34 cellular contexts compared by ENCODE assay signal in the genomic region with DNA sequence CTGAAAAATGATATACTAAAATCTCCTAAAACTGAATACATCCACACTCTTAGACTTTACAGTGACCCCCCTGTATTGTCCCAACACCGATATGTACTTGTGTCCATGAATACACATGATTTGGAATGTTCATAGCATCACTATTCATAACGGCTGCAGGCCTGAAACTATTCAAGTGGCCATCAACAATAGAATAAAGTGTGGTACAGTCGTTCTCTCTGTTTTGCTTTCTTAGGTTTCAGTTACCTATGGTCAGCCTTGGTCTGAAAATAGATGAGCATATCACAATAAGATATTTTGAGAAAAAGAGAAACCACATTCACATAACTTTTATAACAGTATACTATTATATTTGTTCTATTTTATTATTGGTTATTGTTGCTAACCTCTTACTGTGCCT.
"Had no signal": no experiment of that assay in that cellular context is flagged by ENCODE, and none has a peak within 500 bp of the region (broad histone marks: within the 10 kb centered on the region; RNA-seq: fewer than 3 reads in every experiment).

No MANE protein-coding gene starts in this region.

- H3K27me3 ChIP-seq: brain microvascular endothelial cell had no signal

- ATAC-seq: activated CD8-positive, alpha-beta T cell treated with anti-CD3 and anti-CD28 coated beads for 36 hours; activated naive CD4-positive, alpha-beta T cell treated with anti-CD3 and anti-CD28 coated beads, Interleukin-2, amount 50 U/mL, for 72 hours; activated T-cell treated with anti-CD3 and anti-CD28 coated beads, Interleukin-2, amount 50 U/mL, for 4 hours; activated T-cell treated with anti-CD3 and anti-CD28 coated beads, Interleukin-2, amount 50 U/mL, for 72 hours; activated T-helper 17 cell treated with anti-CD3 and anti-CD28 coated beads, Interleukin-2, amount 50 U/mL, for 72 hours; body of pancreas had no signal

- H3K4me1 ChIP-seq: body of pancreas, breast epithelium had no signal

- H3K9me3 ChIP-seq: adrenal gland, body of pancreas, breast epithelium had no signal

- DNase-seq: activated B cell treated with CpG ODN at 0.5 μM for 24 hours; activated CD4-positive, alpha-beta memory T cell treated with anti-CD3 and anti-CD28 coated beads for 36 hours; activated CD4-positive, alpha-beta T cell treated with anti-CD3 and anti-CD28 coated beads for 4 hours; activated CD4-positive, alpha-beta T cell treated with anti-CD3 and anti-CD28 coated beads, Interleukin-2, amount 10 ng/mL, durations not matched to agents 24 days and 14 days; activated CD4-positive, alpha-beta T cell treated with anti-CD3 and anti-CD28 coated beads, Interleukin-2, amount 50 U/mL, for 1 hour; activated CD4-positive, alpha-beta T cell treated with anti-CD3 and anti-CD28 coated beads, Interleukin-2, amount 50 U/mL, for 4 hours; activated CD4-positive, CD25-positive, alpha-beta regulatory T cell treated with anti-CD3 and anti-CD28 coated beads, Interleukin-2, amount 50 U/mL, for 72 hours; activated CD8-positive, alpha-beta memory T cell treated with anti-CD3 and anti-CD28 coated beads, Interleukin-2, amount 50 U/mL, for 4 hours; activated CD8-positive, alpha-beta T cell treated with anti-CD3 and anti-CD28 coated beads for 36 hours; activated effector memory CD4-positive, alpha-beta T cell treated with anti-CD3 and anti-CD28 coated beads, Interleukin-2, amount 50 U/mL, for 16 hours; activated gamma-delta T cell treated with Interleukin-2 at 50 U/mL for 16 hours; activated naive CD4-positive, alpha-beta T cell; activated naive CD4-positive, alpha-beta T cell treated with anti-CD3 and anti-CD28 coated beads for 36 hours; activated naive CD4-positive, alpha-beta T cell treated with anti-CD3 and anti-CD28 coated beads, Interleukin-2, amount 50 U/mL, for 16 hours; activated naive CD8-positive, alpha-beta T cell treated with anti-CD3 and anti-CD28 coated beads for 36 hours; activated T-cell treated with anti-CD3 and anti-CD28 coated beads for 4 hours; activated T-cell treated with anti-CD3 and anti-CD28 coated beads, Interleukin-2, amount 50 U/mL, for 1 hour; activated T-cell treated with anti-CD3 and anti-CD28 coated beads, Interleukin-2, amount 50 U/mL, for 4 hours; activated T-cell treated with anti-CD3 and anti-CD28 coated beads, Interleukin-2, amount 50 U/mL, for 72 hours; adrenal gland; amniotic stem cell; aorta; body of pancreas; brain microvascular endothelial cell; central memory CD4-positive, alpha-beta T cell; T-helper 2 cell; T-helper 9 cell had no signal

- H3K27ac ChIP-seq: adrenal gland, body of pancreas, brain microvascular endothelial cell, breast epithelium, VCaP had no signal

- H3K4me3 ChIP-seq: adrenal gland, body of pancreas, breast epithelium had no signal

- FAIRE-seq: astrocyte, colon, TTC549 had no signal

- H3K36me3 ChIP-seq: adrenal gland, brain microvascular endothelial cell, breast epithelium had no signal
